15 cellular contexts compared by ENCODE assay signal in the genomic region with DNA sequence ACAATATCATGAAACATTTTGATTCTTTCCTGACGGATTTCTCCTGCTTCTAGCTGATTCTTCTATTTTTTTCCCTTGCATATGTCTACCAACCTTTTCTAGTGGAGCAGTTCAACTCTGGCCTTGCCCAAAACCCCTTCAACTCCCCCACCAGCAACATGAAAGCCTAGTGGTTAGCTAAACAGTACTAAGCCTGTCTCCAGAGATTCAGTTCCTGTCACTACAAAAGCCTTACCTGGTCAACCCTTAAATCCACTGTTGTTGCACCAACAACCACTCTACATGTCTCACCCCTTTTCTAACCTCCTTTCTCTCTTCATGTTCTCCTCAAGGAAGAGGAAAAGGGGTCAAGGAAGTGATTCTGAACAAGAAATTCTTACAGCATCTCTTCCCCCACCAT.
A peak's percentile ranks its signal among the peaks of the same experiment; 100 is the strongest.
DNase-seq lines count a peak whose midpoint lies in the region; ATAC-seq and TF ChIP-seq lines count a peak whose summit lies in the region.
"Had no signal": no experiment of that assay in that cellular context is flagged by ENCODE, and none has a peak within 500 bp of the region (broad histone marks: within the 10 kb centered on the region; RNA-seq: fewer than 3 reads in every experiment).

No MANE protein-coding gene starts in this region.

- H3K36me3 ChIP-seq in BE2C = no peaks in the 10 kb centered on the region
- H3K36me3 ChIP-seq: brain microvascular endothelial cell, prostate gland had no signal

- H3K27me3 Mint-ChIP-seq in stimulated activated naive CD8-positive, alpha-beta T cell treated with anti-CD3 and anti-CD28 coated beads, Interleukin-15, Interleukin-2, amounts not matched to agents 100 ng/mL and 50 ng/mL, for 24 hours = no peaks in the 10 kb centered on the region
- peaks cover under 1% of the 10 kb centered on the region for H3K27me3 Mint-ChIP-seq in stimulated activated naive CD8-positive, alpha-beta T cell treated with anti-CD3 and anti-CD28 coated beads, Interleukin-15, amount 100 ng/mL, for 72 hours
- peaks cover 3% of the 10 kb centered on the region for H3K27me3 Mint-ChIP-seq in osteocyte (ENCODE audit: unreplicated experiment)
- H3K27me3 Mint-ChIP-seq in activated CD4-positive, alpha-beta T cell treated with anti-CD3 and anti-CD28 coated beads for 36 hours = no peaks in the 10 kb centered on the region

- H3K4me3 ChIP-seq in BE2C (ENCODE audit: low read depth, low read length) = no peak overlapping the region
- H3K4me3 ChIP-seq: A549, prostate gland had no signal

- H3K4me1 Mint-ChIP-seq in stimulated activated naive CD8-positive, alpha-beta T cell treated with anti-CD3 and anti-CD28 coated beads, Interleukin-15, Interleukin-2, amounts not matched to agents 100 ng/mL and 50 ng/mL, for 24 hours (ENCODE audit: low read depth) = peaks cover 4% of the 10 kb centered on the region
- peaks cover 12% of the 10 kb centered on the region for H3K4me1 Mint-ChIP-seq in stimulated activated naive CD8-positive, alpha-beta T cell treated with anti-CD3 and anti-CD28 coated beads, Interleukin-15, amount 100 ng/mL, for 72 hours
- peaks cover 20% of the 10 kb centered on the region for H3K4me1 Mint-ChIP-seq in osteocyte (ENCODE audit: unreplicated experiment)
- H3K4me1 Mint-ChIP-seq in activated CD4-positive, alpha-beta T cell treated with anti-CD3 and anti-CD28 coated beads for 36 hours = peaks cover 4% of the 10 kb centered on the region

- TF ChIP-seq CTCF in osteocyte (IDR thresholded peaks at IDR 0.05) (no peak), BE2C (IDR thresholded peaks at IDR 0.05; ENCODE audit: low read depth, low read length) (no peak)

- H3K4me3 Mint-ChIP-seq in stimulated activated naive CD8-positive, alpha-beta T cell treated with anti-CD3 and anti-CD28 coated beads, Interleukin-15, Interleukin-2, amounts not matched to agents 100 ng/mL and 50 ng/mL, for 24 hours = no peak overlapping the region
- H3K4me3 Mint-ChIP-seq in stimulated activated naive CD8-positive, alpha-beta T cell treated with anti-CD3 and anti-CD28 coated beads, Interleukin-15, amount 100 ng/mL, for 72 hours = no peak overlapping the region
- H3K4me3 Mint-ChIP-seq in osteocyte (ENCODE audit: unreplicated experiment) = no peak overlapping the region
- H3K4me3 Mint-ChIP-seq in activated CD4-positive, alpha-beta T cell treated with anti-CD3 and anti-CD28 coated beads for 36 hours = no peak overlapping the region

- CTCF ChIA-PET in activated CD4-positive, alpha-beta T cell treated with anti-CD3 and anti-CD28 coated beads for 36 hours (lab: Charles Lee) = interaction anchor here (0.8 kb wide), 1 partner anchor 13 kb away, joined by 3 read pairs; no protein-coding TSS in a partner anchor

- no peaks in the 10 kb centered on the region for H3K9me3 ChIP-seq in BE2C
- H3K9me3 ChIP-seq: A549, prostate gland had no signal

- POLR2A ChIA-PET in activated CD4-positive, alpha-beta T cell treated with anti-CD3 and anti-CD28 coated beads for 36 hours (lab: Charles Lee) = no interaction called here

- peak overlapping the region; percentile 56 for H3K27ac Mint-ChIP-seq in stimulated activated naive CD8-positive, alpha-beta T cell treated with anti-CD3 and anti-CD28 coated beads, Interleukin-15, Interleukin-2, amounts not matched to agents 100 ng/mL and 50 ng/mL, for 24 hours
- H3K27ac Mint-ChIP-seq in stimulated activated naive CD8-positive, alpha-beta T cell treated with anti-CD3 and anti-CD28 coated beads, Interleukin-15, amount 100 ng/mL, for 72 hours = peak overlapping the region in 1 of 2 donors; percentile 42
- H3K27ac Mint-ChIP-seq in osteocyte (ENCODE audit: unreplicated experiment) = no peak overlapping the region
- no peak overlapping the region for H3K27ac Mint-ChIP-seq in activated CD4-positive, alpha-beta T cell treated with anti-CD3 and anti-CD28 coated beads for 36 hours
- H3K27ac Mint-ChIP-seq: activated T-cell treated with anti-CD3 and anti-CD28 coated beads, Interleukin-2, amount 50 U/mL, for 72 hours had no signal

- no peaks in the 10 kb centered on the region; the same call in 1 of the 2 replicates for H3K4me1 ChIP-seq in BE2C
- H3K4me1 ChIP-seq: A549, prostate gland had no signal

- ATAC-seq in stimulated activated naive CD8-positive, alpha-beta T cell treated with anti-CD3 and anti-CD28 coated beads, Interleukin-15, amount 100 ng/mL, for 72 hours = no peak
- peak; percentile 61 for ATAC-seq in HG02642 (IDR thresholded peaks at IDR 0.05; ENCODE audit: poor library complexity, unreplicated experiment)
- peak; percentile 51 for ATAC-seq in HG03432 (IDR thresholded peaks at IDR 0.05; ENCODE audit: unreplicated experiment)
- ATAC-seq in activated CD4-positive, alpha-beta T cell treated with anti-CD3 and anti-CD28 coated beads for 36 hours = no peak
- ATAC-seq: A549 had no signal

- peaks cover 6% of the 10 kb centered on the region for H3K9me3 Mint-ChIP-seq in stimulated activated naive CD8-positive, alpha-beta T cell treated with anti-CD3 and anti-CD28 coated beads, Interleukin-15, Interleukin-2, amounts not matched to agents 100 ng/mL and 50 ng/mL, for 24 hours
- H3K9me3 Mint-ChIP-seq in stimulated activated naive CD8-positive, alpha-beta T cell treated with anti-CD3 and anti-CD28 coated beads, Interleukin-15, amount 100 ng/mL, for 72 hours = peaks cover 0 to 7% of the 10 kb centered on the region in 2 donors
- no peaks in the 10 kb centered on the region for H3K9me3 Mint-ChIP-seq in osteocyte (ENCODE audit: unreplicated experiment)
- no peaks in the 10 kb centered on the region for H3K9me3 Mint-ChIP-seq in activated CD4-positive, alpha-beta T cell treated with anti-CD3 and anti-CD28 coated beads for 36 hours (ENCODE audit: low read depth)

- H3K27me3 ChIP-seq in BE2C = no peaks in the 10 kb centered on the region
- H3K27me3 ChIP-seq: brain microvascular endothelial cell had no signal

- intact Hi-C loops in activated CD4-positive, alpha-beta T cell treated with anti-CD3 and anti-CD28 coated beads for 36 hours (cut with DNase I, micrococcal nuclease) = no loop called here

- DNase-seq in stimulated activated naive CD8-positive, alpha-beta T cell treated with anti-CD3 and anti-CD28 coated beads, Interleukin-15, amount 100 ng/mL, for 72 hours = no peak
- DNase-seq in activated effector memory CD4-positive, alpha-beta T cell treated with Interleukin-2 at 50 U/mL for 16 hours = no peak
- DNase-seq in osteocyte (ENCODE audit: extremely low spot score, unreplicated experiment) (no peak), BE2C (no peak)
- no peak for DNase-seq in activated CD4-positive, alpha-beta T cell treated with anti-CD3 and anti-CD28 coated beads for 36 hours
- DNase-seq: activated T-cell treated with anti-CD3 and anti-CD28 coated beads, Interleukin-2, amount 50 U/mL, for 72 hours; hippocampal formation; midbrain; NCI-H526 had no signal

- H3K36me3 Mint-ChIP-seq in stimulated activated naive CD8-positive, alpha-beta T cell treated with anti-CD3 and anti-CD28 coated beads, Interleukin-15, Interleukin-2, amounts not matched to agents 100 ng/mL and 50 ng/mL, for 24 hours (ENCODE audit: low read depth) = no peaks in the 10 kb centered on the region
- no peaks in the 10 kb centered on the region for H3K36me3 Mint-ChIP-seq in osteocyte (ENCODE audit: unreplicated experiment)
- H3K36me3 Mint-ChIP-seq in activated CD4-positive, alpha-beta T cell treated with anti-CD3 and anti-CD28 coated beads for 36 hours (ENCODE audit: low read depth) = no peaks in the 10 kb centered on the region

Comparison
In these comparisons a context has a peak if more than half of its experiments do, and no peak if none do; other contexts are left out.
1. ATAC-seq: peak in HG02642 (single experiment) and HG03432 (single experiment); none in stimulated activated naive CD8-positive, alpha-beta T cell treated with anti-CD3 and anti-CD28 coated beads, Interleukin-15, amount 100 ng/mL, for 72 hours (single experiment) and activated CD4-positive, alpha-beta T cell treated with anti-CD3 and anti-CD28 coated beads for 36 hours (single experiment).